14 cellular contexts compared by ENCODE assay signal in genomic region chr1:86933562-86934377, GRCh38. TPM values are rescaled to one million over a fixed set of nuclear protein-coding genes. Genes with fewer than 3 reads are reported as not detected.
DNase-seq lines count a peak whose midpoint lies in the region; ATAC-seq and TF ChIP-seq lines count a peak whose summit lies in the region.
"Had no signal": no experiment of that assay in that cellular context is flagged by ENCODE, and none has a peak within 500 bp of the region (broad histone marks: within the 10 kb centered on the region; RNA-seq: fewer than 3 reads in every experiment).

No MANE protein-coding gene starts in this region.

- H3K4me3 ChIP-seq in heart left ventricle = no peak overlapping the region
- H3K4me3 ChIP-seq in right cardiac atrium (ENCODE audit: low read length) = no peak overlapping the region
- no peak overlapping the region for H3K4me3 ChIP-seq in WERI-Rb-1 (ENCODE audit: low read depth, low read length)
- H3K4me3 ChIP-seq in iPS-18c (ENCODE audit: insufficient read depth, low read depth, low read length) = peak overlapping the region; percentile 37
- H3K4me3 ChIP-seq: mucosa of descending colon, upper lobe of left lung had no signal

- ATAC-seq in heart left ventricle = peak in 3 of 4 donors; percentile 44 to 61 (median 56)
- no peak for ATAC-seq in right cardiac atrium
- no peak for ATAC-seq in GM21786 (IDR thresholded peaks at IDR 0.05; ENCODE audit: unreplicated experiment)
- ATAC-seq: activated CD8-positive, alpha-beta memory T cell treated with anti-CD3 and anti-CD28 coated beads, Interleukin-2, amount 10 ng/mL, durations not matched to agents 7 days and 5 days; mucosa of descending colon had no signal

- TF ChIP-seq POLR2A in heart left ventricle (IDR thresholded peaks at IDR 0.05) = no peak

- H3K4me1 ChIP-seq in heart left ventricle (peaks cover 0 to 8% (median 0%) of the 10 kb centered on the region in 12 donors), right cardiac atrium (ENCODE audit: control insufficient read depth, insufficient read depth, low read length) (no peaks in the 10 kb centered on the region)
- H3K4me1 ChIP-seq: upper lobe of left lung had no signal

- H3K36me3 ChIP-seq in heart left ventricle = no peaks in the 10 kb centered on the region
- H3K36me3 ChIP-seq in WERI-Rb-1 = no peaks in the 10 kb centered on the region
- H3K36me3 ChIP-seq: upper lobe of left lung had no signal

- 57 to 65% (median 61%) methylated on average over 7 of the region's 7 CpGs for WGBS in heart left ventricle, 4 donors
- WGBS in right cardiac atrium = 68% methylated on average over 7 of the region's 7 CpGs

- peak overlapping the region in 3 of 12 donors; percentile 13 to 15 (median 14) for H3K27ac ChIP-seq in heart left ventricle
- no peak overlapping the region for H3K27ac ChIP-seq in right cardiac atrium (ENCODE audit: low read length)
- 0 out of 2 replicates have a peak overlapping the region, but pooled peaks have one; percentile 8 for H3K27ac ChIP-seq in WERI-Rb-1
- H3K27ac ChIP-seq: upper lobe of left lung had no signal

- intact Hi-C loops in heart left ventricle (cut with DNase I) = no loop called here
- intact Hi-C loops in right cardiac atrium (cut with DNase I) = no loop called here

- H3K27me3 ChIP-seq in heart left ventricle (no peaks in the 10 kb centered on the region), right cardiac atrium (ENCODE audit: control insufficient read depth, insufficient read depth) (no peaks in the 10 kb centered on the region), WERI-Rb-1 (ENCODE audit: insufficient read depth, low read depth, severe bottlenecking) (no peaks in the 10 kb centered on the region)
- H3K27me3 ChIP-seq: upper lobe of left lung had no signal

- DNase-seq in heart left ventricle (no peak), right cardiac atrium (no peak), WERI-Rb-1 (no peak), NOMO-1 treated with dmso at 0.1 percent for 144 hours (lab: John Stamatoyannopoulos, UW; ENCODE audit: unreplicated experiment) (no peak), AG20443 (ENCODE audit: low spot score) (no peak), GM19238 (ENCODE audit: insufficient read length, low spot score) (no peak)
- DNase-seq: activated CD8-positive, alpha-beta memory T cell treated with anti-CD3 and anti-CD28 coated beads, Interleukin-2, amount 10 ng/mL, durations not matched to agents 7 days and 5 days; amniotic stem cell; mucosa of descending colon; NK-92 treated with Interleukin-12 subunit alpha and Interleukin-12 subunit beta, amount 100 ng/mL, for 24 hours; T-helper 2 cell; upper lobe of left lung had no signal

- H3K9me3 ChIP-seq in heart left ventricle = no peaks in the 10 kb centered on the region
- H3K9me3 ChIP-seq in right cardiac atrium (ENCODE audit: control insufficient read depth, low read length) = no peaks in the 10 kb centered on the region
- no peaks in the 10 kb centered on the region for H3K9me3 ChIP-seq in WERI-Rb-1 (ENCODE audit: severe bottlenecking)
- H3K9me3 ChIP-seq in iPS-18c (ENCODE audit: control insufficient read depth, insufficient read depth, low read length) = no peaks in the 10 kb centered on the region
- H3K9me3 ChIP-seq: mucosa of descending colon, upper lobe of left lung had no signal

- TF ChIP-seq CTCF in heart left ventricle (IDR thresholded peaks at IDR 0.05) = no peak
- no peak for TF ChIP-seq CTCF in WERI-Rb-1 (IDR thresholded peaks at IDR 0.05; ENCODE audit: low read depth, low read length)

RNA-seq across cellular contexts. Expression of gene HS2ST1, which starts 19.3 kb away (rescaled TPM):
- total RNA-seq in heart left ventricle = 10 to 100 TPM in 7 of 9 donors, 1 to 10 TPM in 2; 6.5 to 20.3 (median 14.0) TPM
- polyA plus RNA-seq in heart left ventricle = 10 to 100 TPM in 1 of 2 donors, 1 to 10 TPM in 1; 3.4 to 11.0 TPM
- 10 to 100 TPM; 10.9 to 15.7 (median 13.2) TPM for total RNA-seq in right cardiac atrium
- polyA plus RNA-seq in right cardiac atrium = 6.0 TPM

RNA-seq across cellular contexts. Expression of gene SELENOF, which starts 19.8 kb away (rescaled TPM):
- total RNA-seq in heart left ventricle (100 to 1,000 TPM in 2 of 9 donors, 10 to 100 TPM in 7; 46.8 to 125 (median 76.1) TPM), right cardiac atrium (100 to 1,000 TPM in 3 of 4 donors, 10 to 100 TPM in 1; 90.8 to 119 (median 108) TPM)
- polyA plus RNA-seq in heart left ventricle (100 to 1,000 TPM in 1 of 2 donors, 10 to 100 TPM in 1; 53.2 to 101 TPM), right cardiac atrium (95.6 TPM)

Comparison
In these comparisons a context has a peak if more than half of its experiments do, and no peak if none do; other contexts are left out.
1. ATAC-seq: peak in heart left ventricle (3 of 4); none in right cardiac atrium (0 of 2) and GM21786 (single experiment).